20 cellular contexts compared by ENCODE assay signal in the genomic region with DNA sequence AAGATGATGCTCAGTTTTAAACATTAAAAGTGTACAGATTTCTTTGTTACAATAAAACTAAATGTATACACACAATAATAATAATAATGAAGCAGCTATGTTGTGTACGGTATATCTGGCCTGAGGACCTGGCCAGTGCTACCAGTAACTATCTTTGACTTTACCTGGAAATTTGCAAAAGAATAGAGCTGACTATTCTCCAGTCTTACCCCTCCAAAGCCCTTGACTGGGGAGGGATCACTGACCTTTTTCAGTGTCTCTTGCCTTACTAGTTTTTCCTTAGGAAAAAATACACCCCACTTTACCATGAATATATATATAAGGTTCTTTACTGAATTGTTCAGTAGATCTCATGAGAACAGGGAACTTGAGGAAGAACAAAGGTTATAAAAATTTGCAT. TPM values are rescaled to one million over a fixed set of nuclear protein-coding genes. Genes with fewer than 3 reads are reported as not detected.
"Had no signal": no experiment of that assay in that cellular context is flagged by ENCODE, and none has a peak within 500 bp of the region (broad histone marks: within the 10 kb centered on the region; RNA-seq: fewer than 3 reads in every experiment).

No MANE protein-coding gene starts in this region.

- H3K27ac ChIP-seq: ascending aorta, colonic mucosa, foreskin keratinocyte, sigmoid colon, thoracic aorta, upper lobe of left lung had no signal

- H3K9me3 Mint-ChIP-seq: central memory CD8-positive, alpha-beta T cell; nephron; T-cell had no signal

- H3K4me3 Mint-ChIP-seq: central memory CD8-positive, alpha-beta T cell; mesothelial cell of epicardium; nephron; stimulated activated naive B cell treated with anti-CD40 and anti-IgM and Interleukin-4, amounts not matched to agents 10 μg/mL and 1 μg/mL and 100 μg/mL, for 72 hours; T-cell had no signal

- H3K36me3 Mint-ChIP-seq: mesothelial cell of epicardium had no signal

- H3K27ac Mint-ChIP-seq: mesothelial cell of epicardium; nephron; stimulated activated naive B cell treated with anti-CD40 and anti-IgM and Interleukin-4, amounts not matched to agents 10 μg/mL and 1 μg/mL and 100 μg/mL, for 72 hours had no signal

- ATAC-seq: foreskin keratinocyte; stimulated activated naive B cell treated with anti-CD40 and anti-IgM and Interleukin-4, amounts not matched to agents 10 μg/mL and 1 μg/mL and 100 μg/mL, for 72 hours; T-cell had no signal

- H3K4me3 ChIP-seq: ascending aorta, colonic mucosa, lung, sigmoid colon, thoracic aorta, upper lobe of left lung had no signal

- H3K4me1 ChIP-seq: ascending aorta, colonic mucosa, foreskin keratinocyte, sigmoid colon had no signal

- H3K36me3 ChIP-seq: ascending aorta, colonic mucosa, sigmoid colon, thoracic aorta, upper lobe of left lung had no signal

- H3K27me3 Mint-ChIP-seq: central memory CD8-positive, alpha-beta T cell; stimulated activated naive B cell treated with anti-CD40 and anti-IgM and Interleukin-4, amounts not matched to agents 10 μg/mL and 1 μg/mL and 100 μg/mL, for 72 hours; T-cell had no signal

- H3K27me3 ChIP-seq: ascending aorta, colonic mucosa, foreskin keratinocyte, sigmoid colon, upper lobe of left lung had no signal

- DNase-seq: activated naive CD4-positive, alpha-beta T cell; colonic mucosa; foreskin keratinocyte; glutamatergic neuron; hippocampal formation; sigmoid colon; stimulated activated CD4-positive, alpha-beta T cell treated with anti-CD3 and anti-CD28 coated beads, Interleukin-4, amount 100 ng/mL, for 4 hours; stimulated activated naive B cell treated with anti-CD40 and anti-IgM and Interleukin-4, amounts not matched to agents 10 μg/mL and 1 μg/mL and 100 μg/mL, for 72 hours; T-cell; T-helper 9 cell; upper lobe of left lung had no signal

- H3K4me1 Mint-ChIP-seq: mesothelial cell of epicardium, nephron had no signal

- H3K9me3 ChIP-seq: colonic mucosa, sigmoid colon, thoracic aorta had no signal

RNA-seq across cellular contexts. Expression of a gene that starts 24.8 kb away (rescaled TPM):
- total RNA-seq: ascending aorta, epithelial cell of proximal tubule, fibroblast of lung, foreskin keratinocyte, mesothelial cell of epicardium, renal cortical epithelial cell had no signal

RNA-seq across cellular contexts. Expression of a gene that starts 40.0 kb away (rescaled TPM):
- total RNA-seq: ascending aorta, epithelial cell of proximal tubule, fibroblast of lung, foreskin keratinocyte, renal cortical epithelial cell had no signal
